In genomic region chr1:197198333-197198732, GRCh38 we compare ENCODE assay signal across 11 cellular contexts. TPM values are rescaled to one million over a fixed set of nuclear protein-coding genes. Genes with fewer than 3 reads are reported as not detected.
A peak's percentile ranks its signal among the peaks of the same experiment; 100 is the strongest.
DNase-seq lines count a peak whose midpoint lies in the region; ATAC-seq and TF ChIP-seq lines count a peak whose summit lies in the region.
"Had no signal": no experiment of that assay in that cellular context is flagged by ENCODE, and none has a peak within 500 bp of the region (broad histone marks: within the 10 kb centered on the region; RNA-seq: fewer than 3 reads in every experiment).

No MANE protein-coding gene starts in this region.

- 78 to 94% methylated on average over 2 of the region's 2 CpGs for WGBS in gastroesophageal sphincter (ENCODE audit: low coverage in 1 of 2), 2 donors
- WGBS in spleen, 5 donors, result 64 to 97% (median 91%) methylated on average over 2 of the region's 2 CpGs

- H3K9me3 ChIP-seq in gastroesophageal sphincter (no peaks in the 10 kb centered on the region), spleen (no peaks in the 10 kb centered on the region)
- H3K9me3 ChIP-seq: body of pancreas had no signal

- H3K27me3 ChIP-seq in gastroesophageal sphincter (no peaks in the 10 kb centered on the region), spleen (replicated peaks in 1 of 7) (no peaks in the 10 kb centered on the region), foreskin keratinocyte (no peaks in the 10 kb centered on the region)
- H3K27me3 ChIP-seq: body of pancreas had no signal

- no peaks in the 10 kb centered on the region for H3K27me3 Mint-ChIP-seq in activated CD8-positive, alpha-beta memory T cell treated with anti-CD3 and anti-CD28 coated beads, Interleukin-2, amount 10 ng/mL, durations not matched to agents 7 days and 5 days
- no peaks in the 10 kb centered on the region for H3K27me3 Mint-ChIP-seq in activated B cell treated with CpG ODN at 0.5 μM for 24 hours

- POLR2A ChIA-PET in activated B cell treated with CpG ODN at 0.5 μM for 24 hours (lab: Charles Lee), result no interaction called here

- no peak for ATAC-seq in activated CD8-positive, alpha-beta memory T cell treated with anti-CD3 and anti-CD28 coated beads, Interleukin-2, amount 10 ng/mL, durations not matched to agents 7 days and 5 days
- no peak for ATAC-seq in activated B cell treated with CpG ODN at 0.5 μM for 24 hours (ENCODE audit: low read depth)
- no peak for ATAC-seq in gastroesophageal sphincter
- ATAC-seq in foreskin keratinocyte, result no peak
- ATAC-seq in GM21360 (IDR thresholded peaks at IDR 0.05; ENCODE audit: unreplicated experiment), result no peak
- ATAC-seq: body of pancreas, left lobe of liver had no signal

- H3K4me1 ChIP-seq in gastroesophageal sphincter (peaks cover 3 to 74% (median 8%) of the 10 kb centered on the region in 3 donors), spleen (peaks cover 48 to 81% (median 66%) of the 10 kb centered on the region in 6 donors), foreskin keratinocyte (peaks cover 14% of the 10 kb centered on the region)

- H3K4me3 Mint-ChIP-seq in activated CD8-positive, alpha-beta memory T cell treated with anti-CD3 and anti-CD28 coated beads, Interleukin-2, amount 10 ng/mL, durations not matched to agents 7 days and 5 days, result peak overlapping the region; percentile 39
- H3K4me3 Mint-ChIP-seq in activated B cell treated with CpG ODN at 0.5 μM for 24 hours, result peak overlapping the region; percentile 13

- no peak for TF ChIP-seq CTCF in activated B cell treated with CpG ODN at 0.5 μM for 24 hours (IDR thresholded peaks at IDR 0.05)
- no peak for TF ChIP-seq CTCF in gastroesophageal sphincter (IDR thresholded peaks at IDR 0.05)
- no peak for TF ChIP-seq CTCF in spleen (IDR thresholded peaks at IDR 0.05 in 8 of 11, conservative IDR thresholded peaks at IDR 0.05 in 3 of 11)
- TF ChIP-seq CTCF in foreskin keratinocyte (conservative IDR thresholded peaks at IDR 0.05), result no peak

- intact Hi-C loops in activated B cell treated with CpG ODN at 0.5 μM for 24 hours (cut with micrococcal nuclease), result no loop called here
- intact Hi-C loops in spleen (cut with DNase I; ENCODE audit: low total_unique reads), result no loop called here

- no peak for TF ChIP-seq POLR2A in gastroesophageal sphincter (IDR thresholded peaks at IDR 0.05)
- no peak for TF ChIP-seq POLR2A in spleen (IDR thresholded peaks at IDR 0.05)

- no peak for TF ChIP-seq EP300 in gastroesophageal sphincter (IDR thresholded peaks at IDR 0.05)

- H3K9me3 Mint-ChIP-seq in activated CD8-positive, alpha-beta memory T cell treated with anti-CD3 and anti-CD28 coated beads, Interleukin-2, amount 10 ng/mL, durations not matched to agents 7 days and 5 days (ENCODE audit: low read depth), result no peaks in the 10 kb centered on the region
- H3K9me3 Mint-ChIP-seq in activated B cell treated with CpG ODN at 0.5 μM for 24 hours, result no peaks in the 10 kb centered on the region

- no peaks in the 10 kb centered on the region for H3K36me3 ChIP-seq in gastroesophageal sphincter
- no peaks in the 10 kb centered on the region for H3K36me3 ChIP-seq in spleen

- H3K27ac ChIP-seq in gastroesophageal sphincter (no peak overlapping the region), spleen (no peak overlapping the region), foreskin keratinocyte (no peak overlapping the region)
- H3K27ac ChIP-seq: body of pancreas had no signal

- peaks cover 19% of the 10 kb centered on the region for H3K36me3 Mint-ChIP-seq in activated CD8-positive, alpha-beta memory T cell treated with anti-CD3 and anti-CD28 coated beads, Interleukin-2, amount 10 ng/mL, durations not matched to agents 7 days and 5 days
- H3K36me3 Mint-ChIP-seq in activated B cell treated with CpG ODN at 0.5 μM for 24 hours (ENCODE audit: low read depth), result peaks cover 10% of the 10 kb centered on the region

- H3K4me1 Mint-ChIP-seq in activated CD8-positive, alpha-beta memory T cell treated with anti-CD3 and anti-CD28 coated beads, Interleukin-2, amount 10 ng/mL, durations not matched to agents 7 days and 5 days, result peaks cover 59% of the 10 kb centered on the region
- H3K4me1 Mint-ChIP-seq in activated B cell treated with CpG ODN at 0.5 μM for 24 hours, result peaks cover 67% of the 10 kb centered on the region

- DNase-seq in activated CD8-positive, alpha-beta memory T cell treated with anti-CD3 and anti-CD28 coated beads, Interleukin-2, amount 10 ng/mL, durations not matched to agents 7 days and 5 days, result no peak
- no peak for DNase-seq in activated CD8-positive, alpha-beta memory T cell treated with anti-CD3 and anti-CD28 coated beads for 24 hours
- DNase-seq in activated B cell treated with CpG ODN at 0.5 μM for 24 hours (no peak), spleen (no peak), foreskin keratinocyte (no peak)
- no peak for DNase-seq in stimulated activated CD4-positive, alpha-beta T cell treated with anti-CD3 and anti-CD28 coated beads, Interleukin-2, amount 100 ng/mL, for 24 hours
- DNase-seq: body of pancreas, NCI-H146 had no signal

- H3K4me3 ChIP-seq in gastroesophageal sphincter (peak overlapping the region; percentile 22 to 27), spleen (peak overlapping the region in 7 of 8 donors; percentile 2 to 80 (median 67))
- H3K4me3 ChIP-seq: body of pancreas had no signal

- CTCF ChIA-PET in activated CD8-positive, alpha-beta memory T cell treated with anti-CD3 and anti-CD28 coated beads, Interleukin-2, amount 10 ng/mL, durations not matched to agents 7 days and 5 days (lab: Charles Lee), result no interaction called here
- CTCF ChIA-PET in activated B cell treated with CpG ODN at 0.5 μM for 24 hours (lab: Charles Lee), result no interaction called here

- H3K27ac Mint-ChIP-seq in activated CD8-positive, alpha-beta memory T cell treated with anti-CD3 and anti-CD28 coated beads, Interleukin-2, amount 10 ng/mL, durations not matched to agents 7 days and 5 days, result no peak overlapping the region
- H3K27ac Mint-ChIP-seq in activated B cell treated with CpG ODN at 0.5 μM for 24 hours, result no peak overlapping the region

RNA-seq across cellular contexts. Expression of gene ZBTB41, which starts 2.8 kb away (rescaled TPM):
- total RNA-seq in activated CD8-positive, alpha-beta memory T cell treated with anti-CD3 and anti-CD28 coated beads, Interleukin-2, amount 10 ng/mL, durations not matched to agents 7 days and 5 days, result 1 to 10 TPM; 5.6 to 6.8 TPM
- total RNA-seq in activated B cell treated with CpG ODN at 0.5 μM for 24 hours, result 7.6 and 9.3 TPM in 2 replicates
- 10 to 100 TPM; 11.2 to 17.9 (median 12.9) TPM for total RNA-seq in gastroesophageal sphincter
- total RNA-seq in spleen, result 10 to 100 TPM; 11.2 to 14.0 (median 12.3) TPM
- 1 to 10 TPM; 2.0 to 3.2 (median 2.4) TPM for polyA plus RNA-seq in spleen
- 9.5 and 9.6 TPM in 2 replicates for total RNA-seq in foreskin keratinocyte
- polyA plus RNA-seq in foreskin keratinocyte, result 1.2 and 1.3 TPM in 2 replicates

RNA-seq across cellular contexts. Expression of gene ASPM, which starts 51.9 kb away (rescaled TPM):
- total RNA-seq in activated CD8-positive, alpha-beta memory T cell treated with anti-CD3 and anti-CD28 coated beads, Interleukin-2, amount 10 ng/mL, durations not matched to agents 7 days and 5 days, result 10 to 100 TPM; 73.8 to 91.3 TPM
- 0.46 and 0.69 TPM in 2 replicates for total RNA-seq in activated B cell treated with CpG ODN at 0.5 μM for 24 hours
- total RNA-seq in gastroesophageal sphincter, result under 1 TPM; 0.27 to 0.96 (median 0.29) TPM
- 10 to 100 TPM in 1 of 7 donors, 1 to 10 TPM in 6; 1.4 to 13.3 (median 4.9) TPM for total RNA-seq in spleen
- polyA plus RNA-seq in spleen, result 1 to 10 TPM in 1 of 3 donors, under 1 TPM in 2; 0.70 to 3.1 (median 0.77) TPM
- 32.6 and 39.2 TPM in 2 replicates for total RNA-seq in foreskin keratinocyte
- 7.7 and 10.9 TPM in 2 replicates for polyA plus RNA-seq in foreskin keratinocyte
